Comparison of ENCODE assay signal across 8 cellular contexts in genomic region chr11:10322830-10323792, GRCh38. TPM values are rescaled to one million over a fixed set of nuclear protein-coding genes. Genes with fewer than 3 reads are reported as not detected.
A peak's percentile ranks its signal among the peaks of the same experiment; 100 is the strongest.
DNase-seq lines count a peak whose midpoint lies in the region; ATAC-seq, FAIRE-seq and TF ChIP-seq lines count a peak whose summit lies in the region.

No MANE protein-coding gene starts in this region.

- POLR2A ChIA-PET in activated CD8-positive, alpha-beta T cell treated with anti-CD3 and anti-CD28 coated beads for 36 hours (lab: Charles Lee) = interaction anchor here (1.0 to 1.2 kb wide), 2 partner anchors 18 to 564 kb away, joined by 3 to 4 read pairs; partner anchors contain the start of gene ADM

- DNase-seq in COLO829 (ENCODE audit: low spot score) (peak; percentile 88), H4 (ENCODE audit: low spot score) (peak; percentile 86), NCI-H460 (ENCODE audit: extremely low read depth, low read depth) (peak; percentile 71), epithelial cell of proximal tubule (ENCODE audit: low read depth) (no peak), naive B cell (no peak), urothelium cell line (ENCODE audit: low spot score) (peak; percentile 65)
- peak; percentile 73 for DNase-seq in activated CD8-positive, alpha-beta T cell treated with anti-CD3 and anti-CD28 coated beads for 36 hours

- peak overlapping the region; percentile 86 for H3K27ac Mint-ChIP-seq in activated CD8-positive, alpha-beta T cell treated with anti-CD3 and anti-CD28 coated beads for 36 hours
- peak overlapping the region in 2 of 6 donors; percentile 65 to 82 for H3K27ac Mint-ChIP-seq in naive B cell

- peak overlapping the region; percentile 32 for H3K4me3 Mint-ChIP-seq in activated CD8-positive, alpha-beta T cell treated with anti-CD3 and anti-CD28 coated beads for 36 hours
- H3K4me3 Mint-ChIP-seq in naive B cell = peak overlapping the region in 1 of 8 donors; percentile 54

- no peak overlapping the region for H3K4me3 ChIP-seq in epithelial cell of proximal tubule (ENCODE audit: low read depth, low read length)

- intact Hi-C loops in activated CD8-positive, alpha-beta T cell treated with anti-CD3 and anti-CD28 coated beads for 36 hours (cut with micrococcal nuclease) = loop anchor here (2.0 to 10.0 kb wide), 2 partner anchors 114 to 348 kb away; no protein-coding TSS in a partner anchor

- peak; percentile 72 for TF ChIP-seq CTCF in activated CD8-positive, alpha-beta T cell treated with anti-CD3 and anti-CD28 coated beads for 36 hours (IDR thresholded peaks at IDR 0.05)
- peak; percentile 55 for TF ChIP-seq CTCF in epithelial cell of proximal tubule (conservative IDR thresholded peaks at IDR 0.05; ENCODE audit: low read depth, low read length)

- no peaks in the 10 kb centered on the region for H3K36me3 Mint-ChIP-seq in activated CD8-positive, alpha-beta T cell treated with anti-CD3 and anti-CD28 coated beads for 36 hours (ENCODE audit: low read depth)
- no peaks in the 10 kb centered on the region for H3K36me3 Mint-ChIP-seq in naive B cell

- peaks cover 7% of the 10 kb centered on the region for H3K27me3 Mint-ChIP-seq in activated CD8-positive, alpha-beta T cell treated with anti-CD3 and anti-CD28 coated beads for 36 hours
- H3K27me3 Mint-ChIP-seq in naive B cell = peaks cover 0 to 24% (median 3%) of the 10 kb centered on the region in 3 donors

- H3K4me1 Mint-ChIP-seq in activated CD8-positive, alpha-beta T cell treated with anti-CD3 and anti-CD28 coated beads for 36 hours (ENCODE audit: low read depth) = peaks cover 20% of the 10 kb centered on the region
- H3K4me1 Mint-ChIP-seq in naive B cell = peaks cover 16 to 18% (median 18%) of the 10 kb centered on the region in 3 donors

- no peaks in the 10 kb centered on the region for H3K9me3 Mint-ChIP-seq in activated CD8-positive, alpha-beta T cell treated with anti-CD3 and anti-CD28 coated beads for 36 hours
- H3K9me3 Mint-ChIP-seq in naive B cell = no peaks in the 10 kb centered on the region

- ATAC-seq in activated CD8-positive, alpha-beta T cell treated with anti-CD3 and anti-CD28 coated beads for 36 hours = peak; percentile 78
- ATAC-seq in naive B cell (ENCODE audit: low read depth in 2 of 2) = peak; percentile 58 to 67
- ATAC-seq in HG02840 (IDR thresholded peaks at IDR 0.05; ENCODE audit: low FRiP score, unreplicated experiment) = no peak

- CTCF ChIA-PET in activated CD8-positive, alpha-beta T cell treated with anti-CD3 and anti-CD28 coated beads for 36 hours (lab: Charles Lee) = interaction anchor here (0.7 to 5.9 kb wide), 21 partner anchors 8 to 816 kb away, joined by 3 to 37 read pairs (median 4); no protein-coding TSS in a partner anchor

- no peak for FAIRE-seq in urothelium cell line (lab: Jason Lieb, UNC)

RNA-seq across cellular contexts. Expression of gene ADM, which starts 18.2 kb away (rescaled TPM):
- total RNA-seq in H4 (2014; rRNA removed; shearing (Covaris generic)) = 86.8 and 91.3 TPM in 2 replicates
- total RNA-seq in NCI-H460 (2014; rRNA removed; shearing (Covaris generic)) = 7.0 and 8.5 TPM in 2 replicates
- 27.2 and 35.6 TPM in 2 replicates for polyA plus RNA-seq in NCI-H460 (2014; cell fraction: nucleus; rRNA removed)
- 10 to 100 TPM; 43.1 to 46.9 TPM for total RNA-seq in activated CD8-positive, alpha-beta T cell treated with anti-CD3 and anti-CD28 coated beads for 36 hours
- total RNA-seq in epithelial cell of proximal tubule = 41.2 and 74.2 TPM in 2 replicates
- polyA plus RNA-seq in naive B cell (ENCODE audit: low read depth in 6 of 6) = 1 to 10 TPM in 1 of 6 donors, under 1 TPM in 1, not detected in 4; 0.19 to 1.9 TPM

RNA-seq across cellular contexts. Expression of gene SBF2, which starts 29.1 kb away (rescaled TPM):
- total RNA-seq in H4 (2014; rRNA removed; shearing (Covaris generic)) = 15.2 and 27.0 TPM in 2 replicates
- total RNA-seq in NCI-H460 (2014; rRNA removed; shearing (Covaris generic)) = 25.7 and 27.2 TPM in 2 replicates
- 13.7 and 17.0 TPM in 2 replicates for polyA plus RNA-seq in NCI-H460 (2014; cell fraction: nucleus; rRNA removed)
- total RNA-seq in activated CD8-positive, alpha-beta T cell treated with anti-CD3 and anti-CD28 coated beads for 36 hours = 10 to 100 TPM in 1 of 2 experiments, 1 to 10 TPM in 1; 10.0 to 11.0 TPM
- 15.6 and 26.2 TPM in 2 replicates for total RNA-seq in epithelial cell of proximal tubule
- polyA plus RNA-seq in naive B cell (ENCODE audit: low read depth in 6 of 6) = 1 to 10 TPM; 2.4 to 8.5 (median 3.1) TPM

Comparison
In these comparisons a context has a peak if more than half of its experiments do, and no peak if none do; other contexts are left out.
1. DNase-seq: peak in COLO829 (single experiment), H4 (single experiment), NCI-H460 (single experiment), activated CD8-positive, alpha-beta T cell treated with anti-CD3 and anti-CD28 coated beads for 36 hours (single experiment) and urothelium cell line (single experiment); none in epithelial cell of proximal tubule (single experiment) and naive B cell (single experiment).